ENCODE assay signal across 33 cellular contexts in genomic region chr10:75096749-75097148, GRCh38.
"Had no signal": no experiment of that assay in that cellular context is flagged by ENCODE, and none has a peak within 500 bp of the region (broad histone marks: within the 10 kb centered on the region; RNA-seq: fewer than 3 reads in every experiment).

No MANE protein-coding gene starts in this region.

- H3K9me3 Mint-ChIP-seq: activated B cell treated with CpG ODN at 0.5 μM for 24 hours; activated CD8-positive, alpha-beta T cell treated with anti-CD3 and anti-CD28 coated beads for 36 hours; activated T-cell treated with anti-CD3 and anti-CD28 coated beads, Interleukin-2, amount 50 U/mL, for 4 hours; activated T-helper 17 cell treated with anti-CD3 and anti-CD28 coated beads, Interleukin-2, amount 50 U/mL, for 72 hours; T-helper 2 cell treated with Interferon-gamma antibody and Interleukin-4, amounts not matched to agents 5 μg/mL and 100 μg/mL, for 36 hours had no signal

- H3K27me3 Mint-ChIP-seq: activated CD8-positive, alpha-beta T cell treated with anti-CD3 and anti-CD28 coated beads for 36 hours; activated naive CD8-positive, alpha-beta T cell; activated T-helper 17 cell treated with anti-CD3 and anti-CD28 coated beads, Interleukin-2, amount 50 U/mL, for 72 hours; T-helper 17 cell had no signal

- ATAC-seq: activated CD4-positive, CD25-positive, alpha-beta regulatory T cell treated with anti-CD3 and anti-CD28 coated beads, Interleukin-2, amount 50 U/mL, for 24 hours; activated CD8-positive, alpha-beta T cell treated with anti-CD3 and anti-CD28 coated beads for 36 hours; activated T-cell treated with anti-CD3 and anti-CD28 coated beads, Interleukin-2, amount 50 U/mL, for 4 hours; activated T-helper 17 cell treated with anti-CD3 and anti-CD28 coated beads, Interleukin-2, amount 50 U/mL, for 72 hours; esophagus mucosa; T-helper 17 cell had no signal

- H3K36me3 Mint-ChIP-seq: activated naive CD8-positive, alpha-beta T cell had no signal

- H3K27me3 ChIP-seq: colonic mucosa had no signal

- H3K4me1 ChIP-seq: colonic mucosa had no signal

- H3K27ac Mint-ChIP-seq: activated B cell treated with CpG ODN at 0.5 μM for 24 hours; activated CD8-positive, alpha-beta T cell treated with anti-CD3 and anti-CD28 coated beads for 36 hours; activated naive CD8-positive, alpha-beta T cell; activated T-helper 17 cell treated with anti-CD3 and anti-CD28 coated beads, Interleukin-2, amount 50 U/mL, for 72 hours; T-helper 17 cell; T-helper 2 cell treated with Interferon-gamma antibody and Interleukin-4, amounts not matched to agents 5 μg/mL and 100 μg/mL, for 36 hours had no signal

- DNase-seq: activated B cell treated with CpG ODN at 0.5 μM for 24 hours; activated CD4-positive, alpha-beta T cell treated with anti-CD3 and anti-CD28 coated beads for 48 hours; activated CD4-positive, alpha-beta T cell treated with anti-CD3 and anti-CD28 coated beads, Interleukin-2, amount 50 U/mL, for 1 hour; activated CD4-positive, alpha-beta T cell treated with anti-CD3 and anti-CD28 coated beads, Interleukin-2, amount 50 U/mL, for 48 hours; activated CD8-positive, alpha-beta memory T cell treated with anti-CD3 and anti-CD28 coated beads for 24 hours; activated CD8-positive, alpha-beta T cell treated with anti-CD3 and anti-CD28 coated beads for 36 hours; activated effector memory CD4-positive, alpha-beta T cell treated with Interleukin-2 at 50 U/mL for 16 hours; activated gamma-delta T cell treated with Interleukin-2 at 50 U/mL for 16 hours; activated naive CD4-positive, alpha-beta T cell treated with anti-CD3 and anti-CD28 coated beads, Interleukin-2, amount 50 U/mL, for 16 hours; activated naive CD4-positive, alpha-beta T cell treated with Interleukin-2 at 50 U/mL for 16 hours; activated T-cell treated with anti-CD3 and anti-CD28 coated beads, Interleukin-2, amount 50 U/mL, for 4 hours; amniotic stem cell; anterior cingulate cortex; central memory CD4-positive, alpha-beta T cell; cerebellar nuclear complex; colonic mucosa; effector CD8-positive, alpha-beta T cell; foreskin fibroblast; head of caudate nucleus; T-helper 1 cell; T-helper 17 cell; T1000; WERI-Rb-1 had no signal

- H3K9me3 ChIP-seq: colonic mucosa had no signal

- H3K36me3 ChIP-seq: cardiac muscle cell, colonic mucosa, WERI-Rb-1 had no signal

- H3K4me3 Mint-ChIP-seq: activated B cell treated with CpG ODN at 0.5 μM for 24 hours; activated CD8-positive, alpha-beta T cell treated with anti-CD3 and anti-CD28 coated beads for 36 hours; activated naive CD8-positive, alpha-beta T cell; activated T-cell treated with anti-CD3 and anti-CD28 coated beads, Interleukin-2, amount 50 U/mL, for 4 hours; activated T-helper 17 cell treated with anti-CD3 and anti-CD28 coated beads, Interleukin-2, amount 50 U/mL, for 72 hours; T-helper 17 cell; T-helper 2 cell treated with Interferon-gamma antibody and Interleukin-4, amounts not matched to agents 5 μg/mL and 100 μg/mL, for 36 hours had no signal

- H3K4me1 Mint-ChIP-seq: activated T-helper 17 cell treated with anti-CD3 and anti-CD28 coated beads, Interleukin-2, amount 50 U/mL, for 72 hours had no signal

- H3K27ac ChIP-seq: cardiac muscle cell, colonic mucosa, WERI-Rb-1 had no signal

- H3K4me3 ChIP-seq: cardiac muscle cell, colonic mucosa had no signal

- FAIRE-seq: astrocyte, endometrium, endothelial cell of umbilical vein, frontal cortex had no signal
